Comparison of ENCODE assay signal across 19 cellular contexts in genomic region chr21:43957629-43958362, GRCh38. TPM values are rescaled to one million over a fixed set of nuclear protein-coding genes. Genes with fewer than 3 reads are reported as not detected.
DNase-seq lines count a peak whose midpoint lies in the region; ATAC-seq and TF ChIP-seq lines count a peak whose summit lies in the region.
"Had no signal": no experiment of that assay in that cellular context is flagged by ENCODE, and none has a peak within 500 bp of the region (broad histone marks: within the 10 kb centered on the region; RNA-seq: fewer than 3 reads in every experiment).

No MANE protein-coding gene starts in this region.

- no peak for TF ChIP-seq POLR2A in heart left ventricle (IDR thresholded peaks at IDR 0.05)

- WGBS in heart left ventricle, 4 donors = 53 to 60% (median 57%) methylated on average over 19 to 21 of the region's 21 CpGs

- H3K4me3 ChIP-seq in heart left ventricle = no peak overlapping the region
- H3K4me3 ChIP-seq: colonic mucosa, upper lobe of right lung had no signal

- in situ Hi-C loops in GM13976 (cut with MboI; ENCODE audit: low sequenced_read_pairs, unreplicated experiment) = no loop called here

- H3K27me3 Mint-ChIP-seq in central memory CD8-positive, alpha-beta T cell = no peaks in the 10 kb centered on the region
- no peaks in the 10 kb centered on the region for H3K27me3 Mint-ChIP-seq in stimulated activated naive B cell treated with anti-CD40 and anti-IgM and Interleukin-4, amounts not matched to agents 10 μg/mL and 1 μg/mL and 100 μg/mL, for 72 hours
- peaks cover 2% of the 10 kb centered on the region; the same call in 1 of the 2 replicates for H3K27me3 Mint-ChIP-seq in HFFc6 (ENCODE audit: insufficient read depth)

- H3K4me3 Mint-ChIP-seq in central memory CD8-positive, alpha-beta T cell = no peak overlapping the region
- no peak overlapping the region for H3K4me3 Mint-ChIP-seq in stimulated activated naive B cell treated with anti-CD40 and anti-IgM and Interleukin-4, amounts not matched to agents 10 μg/mL and 1 μg/mL and 100 μg/mL, for 72 hours
- no peak overlapping the region for H3K4me3 Mint-ChIP-seq in HFFc6

- intact Hi-C loops in heart left ventricle (cut with DNase I) = loop anchor here in 1 of 10 donors (10.0 kb wide), 1 partner anchor 103 kb away; no protein-coding TSS in a partner anchor

- peaks cover 0 to 41% (median 15%) of the 10 kb centered on the region in 12 donors for H3K4me1 ChIP-seq in heart left ventricle
- H3K4me1 ChIP-seq: colonic mucosa, upper lobe of right lung had no signal

- peaks cover 0 to 30% (median 21%) of the 10 kb centered on the region in 9 donors for H3K36me3 ChIP-seq in heart left ventricle
- H3K36me3 ChIP-seq: colonic mucosa had no signal

- no peak overlapping the region for H3K27ac ChIP-seq in heart left ventricle
- H3K27ac ChIP-seq: colonic mucosa, upper lobe of right lung had no signal

- H3K9me3 Mint-ChIP-seq in central memory CD8-positive, alpha-beta T cell = no peaks in the 10 kb centered on the region
- no peaks in the 10 kb centered on the region for H3K9me3 Mint-ChIP-seq in stimulated activated naive B cell treated with anti-CD40 and anti-IgM and Interleukin-4, amounts not matched to agents 10 μg/mL and 1 μg/mL and 100 μg/mL, for 72 hours
- no peaks in the 10 kb centered on the region for H3K9me3 Mint-ChIP-seq in HFFc6
- H3K9me3 Mint-ChIP-seq: nephron had no signal

- peak; percentile 79 for DNase-seq in GM13976 (ENCODE audit: low spot score)
- no peak for DNase-seq in central memory CD8-positive, alpha-beta T cell (ENCODE audit: low spot score in 2 of 2)
- peak; percentile 61 for DNase-seq in stimulated activated naive B cell treated with anti-CD40 and anti-IgM and Interleukin-4, amounts not matched to agents 10 μg/mL and 1 μg/mL and 100 μg/mL, for 72 hours
- DNase-seq in COR-L47 (lab: John Stamatoyannopoulos, UW) = no peak
- DNase-seq in HFFc6 = no peak
- no peak for DNase-seq in heart left ventricle
- DNase-seq: activated CD4-positive, alpha-beta T cell treated with anti-CD3 and anti-CD28 coated beads, Interleukin-2, amount 50 U/mL, for 1 hour; activated effector memory CD4-positive, alpha-beta T cell treated with anti-CD3 and anti-CD28 coated beads, Interleukin-2, amount 50 U/mL, for 16 hours; Calu3; colonic mucosa; EL; midbrain; NCI-H146; NCI-H2227 treated with DMSO at 0.1 percent for 48 hours; small intestine; stimulated activated CD4-positive, alpha-beta T cell treated with anti-CD3 and anti-CD28 coated beads, Interleukin-4, amount 100 ng/mL, for 4 hours; upper lobe of right lung had no signal

- H3K9me3 ChIP-seq in heart left ventricle = no peaks in the 10 kb centered on the region
- H3K9me3 ChIP-seq: colonic mucosa, upper lobe of right lung had no signal

- ATAC-seq in HG03139 (IDR thresholded peaks at IDR 0.05; ENCODE audit: unreplicated experiment) = peak; percentile 56
- peak; percentile 14 for ATAC-seq in central memory CD8-positive, alpha-beta T cell (replicated peaks; ENCODE audit: extremely low read depth, poor library complexity, severe bottlenecking)
- peak; percentile 67 to 79 for ATAC-seq in stimulated activated naive B cell treated with anti-CD40 and anti-IgM and Interleukin-4, amounts not matched to agents 10 μg/mL and 1 μg/mL and 100 μg/mL, for 72 hours (replicated peaks)
- no peak for ATAC-seq in heart left ventricle

- H3K4me1 Mint-ChIP-seq in central memory CD8-positive, alpha-beta T cell = peaks cover 1% of the 10 kb centered on the region
- H3K4me1 Mint-ChIP-seq in stimulated activated naive B cell treated with anti-CD40 and anti-IgM and Interleukin-4, amounts not matched to agents 10 μg/mL and 1 μg/mL and 100 μg/mL, for 72 hours = peaks cover 23 to 31% of the 10 kb centered on the region in 2 donors
- peaks cover 10% of the 10 kb centered on the region for H3K4me1 Mint-ChIP-seq in HFFc6 (ENCODE audit: low read depth)

- TF ChIP-seq CTCF in GM13976 (IDR thresholded peaks at IDR 0.05; ENCODE audit: borderline replicate concordance, control extremely low read depth, extremely low read depth, insufficient read depth, missing control alignments) (no peak), HFFc6 (IDR thresholded peaks at IDR 0.05) (no peak), heart left ventricle (IDR thresholded peaks at IDR 0.05) (no peak)

- H3K27ac Mint-ChIP-seq in central memory CD8-positive, alpha-beta T cell (ENCODE audit: low read depth) = no peak overlapping the region
- H3K27ac Mint-ChIP-seq in stimulated activated naive B cell treated with anti-CD40 and anti-IgM and Interleukin-4, amounts not matched to agents 10 μg/mL and 1 μg/mL and 100 μg/mL, for 72 hours = no peak overlapping the region
- no peak overlapping the region for H3K27ac Mint-ChIP-seq in HFFc6

- peaks cover 7% of the 10 kb centered on the region for H3K36me3 Mint-ChIP-seq in central memory CD8-positive, alpha-beta T cell (ENCODE audit: insufficient read depth)
- peaks cover 14 to 18% of the 10 kb centered on the region in 2 donors for H3K36me3 Mint-ChIP-seq in stimulated activated naive B cell treated with anti-CD40 and anti-IgM and Interleukin-4, amounts not matched to agents 10 μg/mL and 1 μg/mL and 100 μg/mL, for 72 hours
- peaks cover 16% of the 10 kb centered on the region for H3K36me3 Mint-ChIP-seq in HFFc6 (ENCODE audit: low read depth)

- no peaks in the 10 kb centered on the region for H3K27me3 ChIP-seq in heart left ventricle
- H3K27me3 ChIP-seq: colonic mucosa, upper lobe of right lung had no signal

RNA-seq across cellular contexts. Expression of gene TRAPPC10, which starts 54.3 kb away (rescaled TPM):
- 10 to 100 TPM; 24.1 to 29.4 (median 27.7) TPM for total RNA-seq in HFFc6 (2021; fragmentation: NEBNext Ultra II Directional; extraction: Animal tissue kit (Norgen Biotek cat#: 25700))
- total RNA-seq in heart left ventricle = 10 to 100 TPM; 14.6 to 32.0 (median 22.5) TPM
- 10 to 100 TPM in 1 of 2 donors, 1 to 10 TPM in 1; 5.6 to 12.0 TPM for polyA plus RNA-seq in heart left ventricle

Comparison
In these comparisons a context has a peak if more than half of its experiments do, and no peak if none do; other contexts are left out.
1. DNase-seq: peak in GM13976 (single experiment) and stimulated activated naive B cell treated with anti-CD40 and anti-IgM and Interleukin-4, amounts not matched to agents 10 μg/mL and 1 μg/mL and 100 μg/mL, for 72 hours (single experiment); none in central memory CD8-positive, alpha-beta T cell (0 of 2), COR-L47 (single experiment), HFFc6 (single experiment) and heart left ventricle (0 of 5).
2. ATAC-seq: peak in HG03139 (single experiment), central memory CD8-positive, alpha-beta T cell (single experiment) and stimulated activated naive B cell treated with anti-CD40 and anti-IgM and Interleukin-4, amounts not matched to agents 10 μg/mL and 1 μg/mL and 100 μg/mL, for 72 hours (2 of 2); none in heart left ventricle (0 of 4).